In the genomic region with DNA sequence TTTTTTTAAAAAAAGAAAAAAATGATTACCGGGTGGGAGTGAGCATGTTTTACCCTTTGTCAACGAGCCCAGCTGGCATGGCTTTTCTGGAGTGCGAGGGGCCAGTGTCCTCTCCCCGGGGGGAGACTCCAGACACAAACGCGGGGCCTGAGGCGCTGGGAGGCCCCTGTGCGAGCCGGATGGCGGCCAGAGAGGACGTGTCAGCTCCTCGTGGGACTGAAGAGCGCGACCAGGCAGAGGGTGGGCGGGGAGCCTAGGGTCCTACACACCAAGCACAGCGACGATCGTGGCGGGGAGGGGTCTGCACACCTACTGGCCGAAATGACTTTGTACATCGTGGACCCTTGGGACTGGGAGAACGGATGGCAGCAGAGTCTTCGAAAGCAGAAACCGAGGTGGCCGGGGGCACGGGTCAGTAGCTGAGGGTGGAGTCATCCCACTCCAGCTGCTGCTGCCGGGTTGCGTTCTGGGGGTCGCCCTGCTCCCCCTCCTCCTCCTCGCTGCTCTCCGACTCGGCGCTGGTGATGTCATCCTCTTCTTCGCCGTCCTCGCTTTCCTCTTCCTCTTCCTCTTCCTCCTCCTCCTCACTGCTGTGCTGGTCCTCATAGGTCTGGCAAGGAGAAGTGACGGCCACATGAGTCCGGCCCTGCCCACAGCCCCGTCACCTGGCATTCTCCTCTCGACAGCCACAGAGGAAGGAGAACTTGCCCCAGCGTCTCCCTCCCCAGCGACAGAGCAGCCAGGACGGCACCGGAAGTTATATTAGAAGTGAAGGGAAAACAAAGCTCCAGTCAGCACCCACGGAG, we compare ENCODE assay signal across 12 cellular contexts.
DNase-seq lines count a peak whose midpoint lies in the region; ATAC-seq, FAIRE-seq and TF ChIP-seq lines count a peak whose summit lies in the region.
"Had no signal": no experiment of that assay in that cellular context is flagged by ENCODE, and none has a peak within 500 bp of the region (broad histone marks: within the 10 kb centered on the region; RNA-seq: fewer than 3 reads in every experiment).

No MANE protein-coding gene starts in this region.

- TF ChIP-seq RAD21 in IMR-90 (IDR thresholded peaks at IDR 0.05; ENCODE audit: low read length), result no peak

- H4K5ac ChIP-seq in IMR-90 (ENCODE audit: low read depth, low read length), result no peak overlapping the region

- no peak overlapping the region for H2BK20ac ChIP-seq in IMR-90 (ENCODE audit: low read depth, low read length)

- no peak overlapping the region for H3K56ac ChIP-seq in IMR-90 (ENCODE audit: extremely low read depth, insufficient read depth, low read length)

- H3K14ac ChIP-seq in IMR-90 (replicated peaks; ENCODE audit: low read depth, low read length), result no peak overlapping the region

- peak overlapping the region; percentile 12 for H3K27ac Mint-ChIP-seq in astrocyte (ENCODE audit: unreplicated experiment)
- H3K27ac Mint-ChIP-seq in GM23338, result no peak overlapping the region

- H3K4me1 ChIP-seq in BLaER1 (peaks cover 98% of the 10 kb centered on the region), IMR-90 (ENCODE audit: control insufficient read depth, insufficient read depth, low read length) (no peaks in the 10 kb centered on the region), astrocyte (ENCODE audit: insufficient read depth, low read length) (no peaks in the 10 kb centered on the region), mucosa of descending colon (ENCODE audit: low read depth) (no peaks in the 10 kb centered on the region), GM23338 (ENCODE audit: insufficient read depth) (no peaks in the 10 kb centered on the region)
- H3K4me1 ChIP-seq: prostate gland had no signal

- no peak overlapping the region for H3K4me3 Mint-ChIP-seq in astrocyte (ENCODE audit: unreplicated experiment)
- H3K4me3 Mint-ChIP-seq in GM23338, result no peak overlapping the region

- TF ChIP-seq CTCF in IMR-90 (conservative IDR thresholded peaks at IDR 0.05; ENCODE audit: low read depth, low read length), result no peak
- TF ChIP-seq CTCF in astrocyte (IDR thresholded peaks at IDR 0.05; ENCODE audit: insufficient read depth, low read depth, low read length), result no peak
- no peak for TF ChIP-seq CTCF in mucosa of descending colon (IDR thresholded peaks at IDR 0.05)
- no peak for TF ChIP-seq CTCF in GM23338 (conservative IDR thresholded peaks at IDR 0.05; ENCODE audit: low read depth in 2 of 2)

- dilution Hi-C loops in IMR-90 (cut with HindIII; ENCODE audit: low sequenced_read_pairs, unreplicated experiment), result no loop called here

- peaks cover 5% of the 10 kb centered on the region; the same call in 1 of the 2 replicates for H3F3A ChIP-seq in GM23338 (replicated peaks; ENCODE audit: low read depth)

- WGBS in IMR-90 (ENCODE audit: extremely low coverage in 2 of 2, insufficient read length in 1 of 2), 2 experiments, result 91% methylated on average over 27 of the region's 45 CpGs; no CpG with 5 or more reads in 1 of the 2 experiments

- H3K9me3 Mint-ChIP-seq in astrocyte (ENCODE audit: unreplicated experiment) (no peaks in the 10 kb centered on the region), GM23338 (peaks cover 6% of the 10 kb centered on the region; the same call in 1 of the 3 replicates)

- no peak overlapping the region for H2AK5ac ChIP-seq in IMR-90 (ENCODE audit: low read depth, low read length)

- ATAC-seq in IMR-90 (ENCODE audit: low read depth) (no peak), mucosa of descending colon (peak; percentile 46), GM23338 (no peak), GM18505 (IDR thresholded peaks at IDR 0.05; ENCODE audit: unreplicated experiment) (no peak), HG02763 (IDR thresholded peaks at IDR 0.05; ENCODE audit: unreplicated experiment) (no peak), HG03460 (IDR thresholded peaks at IDR 0.05; ENCODE audit: unreplicated experiment) (no peak)

- H4K91ac ChIP-seq in IMR-90 (ENCODE audit: insufficient read depth, low read depth, low read length), result no peak overlapping the region

- H3K36me3 ChIP-seq in BLaER1 (peaks cover 98% of the 10 kb centered on the region), IMR-90 (ENCODE audit: control insufficient read depth, insufficient read depth, low read length) (peaks cover 73% of the 10 kb centered on the region), astrocyte (ENCODE audit: insufficient read depth, low read length) (peaks cover 30% of the 10 kb centered on the region), mucosa of descending colon (ENCODE audit: low read depth) (peaks cover 44% of the 10 kb centered on the region), GM23338 (ENCODE audit: insufficient read depth) (peaks cover 32% of the 10 kb centered on the region)

- H3K9ac ChIP-seq in BLaER1 (no peak overlapping the region), IMR-90 (ENCODE audit: low read depth, low read length) (no peak overlapping the region), astrocyte (ENCODE audit: low read length) (no peak overlapping the region)

- DNase-seq in IMR-90 (no peak), astrocyte (ENCODE audit: low read depth) (no peak), mucosa of descending colon (peak in 1 of 3 donors; percentile 74), GM23338 (ENCODE audit: low spot score) (no peak)
- DNase-seq: COR-L47, NCI-H146 had no signal

- H4K20me1 ChIP-seq in BLaER1 (peaks cover 80% of the 10 kb centered on the region), IMR-90 (ENCODE audit: insufficient read depth, low read length) (peaks cover 4% of the 10 kb centered on the region; the same call in 1 of the 2 replicates), astrocyte (ENCODE audit: insufficient read depth, low read length) (peaks cover 10% of the 10 kb centered on the region), GM23338 (replicated peaks; ENCODE audit: insufficient read depth) (no peaks in the 10 kb centered on the region; the same call in 1 of the 2 replicates)

- H3K79me2 ChIP-seq in astrocyte (ENCODE audit: insufficient read depth, low read length) (no peaks in the 10 kb centered on the region), GM23338 (replicated peaks; ENCODE audit: insufficient read depth) (no peaks in the 10 kb centered on the region)

- in situ Hi-C loops in IMR-90 (cut with MboI; ENCODE audit: low sequenced_read_pairs), result no loop called here

- no peaks in the 10 kb centered on the region for H3K79me1 ChIP-seq in IMR-90 (ENCODE audit: low read depth in 1 of 2, low read length in 2 of 2)

- TF ChIP-seq POLR2A in IMR-90 (IDR thresholded peaks at IDR 0.05; ENCODE audit: low read depth, low read length) (no peak), GM18505 (IDR thresholded peaks at IDR 0.05; ENCODE audit: borderline replicate concordance, extremely low read depth, insufficient read depth, insufficient read length) (no peak)

- intact Hi-C loops in IMR-90 (cut with micrococcal nuclease), result no loop called here
- intact Hi-C loops in mucosa of descending colon (cut with DNase I, micrococcal nuclease), result no loop called here

- no peaks in the 10 kb centered on the region for H3K9me1 ChIP-seq in IMR-90 (ENCODE audit: insufficient read depth, low read length)

- H3K4me1 Mint-ChIP-seq in astrocyte (ENCODE audit: low read depth, unreplicated experiment) (peaks cover 6% of the 10 kb centered on the region), GM23338 (no peaks in the 10 kb centered on the region; the same call in 2 of the 3 replicates)

- no peak overlapping the region for H2BK15ac ChIP-seq in IMR-90 (ENCODE audit: low read depth, low read length)

- POLR2A ChIA-PET in IMR-90 (lab: Charles Lee; ENCODE audit: unreplicated experiment), result no interaction called here

- H3K27ac ChIP-seq in BLaER1 (peak overlapping the region; percentile 33), IMR-90 (ENCODE audit: insufficient read depth, low read length) (no peak overlapping the region), astrocyte (ENCODE audit: low read depth, low read length) (no peak overlapping the region), GM23338 (ENCODE audit: low read depth) (no peak overlapping the region)
- H3K27ac ChIP-seq: prostate gland had no signal

- H2BK120ac ChIP-seq in IMR-90 (ENCODE audit: low read depth, low read length), result no peak overlapping the region

- H3K4me2 ChIP-seq in BLaER1, result peak overlapping the region; percentile 87
- H3K4me2 ChIP-seq in IMR-90 (ENCODE audit: low read depth, low read length), result no peak overlapping the region
- no peak overlapping the region for H3K4me2 ChIP-seq in astrocyte (ENCODE audit: low read length)
- no peak overlapping the region for H3K4me2 ChIP-seq in GM23338

- CTCF ChIA-PET in IMR-90 (lab: Yijun Ruan, JAX), result no interaction called here

- no peak overlapping the region for H3K4ac ChIP-seq in IMR-90 (ENCODE audit: low read depth, low read length)

- no peak overlapping the region for H3K23ac ChIP-seq in IMR-90 (ENCODE audit: low read depth, low read length)

- H2AFZ ChIP-seq in IMR-90 (replicated peaks; ENCODE audit: low read length, poor library complexity), result no peak overlapping the region
- no peak overlapping the region for H2AFZ ChIP-seq in astrocyte (ENCODE audit: low read depth, low read length)
- H2AFZ ChIP-seq in GM23338, result no peak overlapping the region

- BruUV-seq in IMR-90 (replicated peaks; lab: Mats Ljungman, UMichigan), result TSS peak; percentile 83

- no peaks in the 10 kb centered on the region for H3K9me2 ChIP-seq in GM23338 (ENCODE audit: insufficient read depth)

- H3K4me3 ChIP-seq in BLaER1 (no peak overlapping the region), IMR-90 (ENCODE audit: insufficient read depth, low read depth, low read length) (no peak overlapping the region), astrocyte (ENCODE audit: insufficient read depth, low read depth, low read length) (no peak overlapping the region), mucosa of descending colon (no peak overlapping the region), GM23338 (no peak overlapping the region)
- H3K4me3 ChIP-seq: prostate gland had no signal

- no peak overlapping the region for H2AK9ac ChIP-seq in IMR-90 (replicated peaks; ENCODE audit: low read depth, low read length, poor library complexity)

- H3K27me3 ChIP-seq in BLaER1, result no peaks in the 10 kb centered on the region
- no peaks in the 10 kb centered on the region for H3K27me3 ChIP-seq in IMR-90 (ENCODE audit: control insufficient read depth, insufficient read depth, low read length)
- no peaks in the 10 kb centered on the region for H3K27me3 ChIP-seq in astrocyte (ENCODE audit: insufficient read depth, low read length)
- no peaks in the 10 kb centered on the region for H3K27me3 ChIP-seq in GM23338 (ENCODE audit: insufficient read depth)

- peaks cover 50% of the 10 kb centered on the region for H3K36me3 Mint-ChIP-seq in astrocyte (ENCODE audit: low read depth, unreplicated experiment)
- peaks cover 73% of the 10 kb centered on the region for H3K36me3 Mint-ChIP-seq in GM23338 (ENCODE audit: low read depth)

- H3K9me3 ChIP-seq in BLaER1 (0 out of 2 replicates have a peak, but pooled peaks cover 8% of the 10 kb centered on the region), IMR-90 (ENCODE audit: control insufficient read depth, insufficient read depth, low read length) (no peaks in the 10 kb centered on the region), astrocyte (ENCODE audit: insufficient read depth, low read depth, low read length) (no peaks in the 10 kb centered on the region), mucosa of descending colon (no peaks in the 10 kb centered on the region)
- H3K9me3 ChIP-seq: prostate gland had no signal

- H3K18ac ChIP-seq in IMR-90 (ENCODE audit: low read depth, low read length), result no peak overlapping the region

- no peak overlapping the region for H2BK5ac ChIP-seq in IMR-90 (ENCODE audit: low read depth, low read length, poor library complexity, severe bottlenecking)

- FAIRE-seq in astrocyte (lab: Jason Lieb, UNC), result no peak
- FAIRE-seq: GM18507 had no signal

- H4K8ac ChIP-seq in IMR-90 (ENCODE audit: low read depth in 2 of 2, low read length in 2 of 2), result no peak overlapping the region

- H3K27me3 Mint-ChIP-seq in astrocyte (ENCODE audit: low read depth, unreplicated experiment) (no peaks in the 10 kb centered on the region), GM23338 (ENCODE audit: insufficient read depth, low read depth, poor library complexity) (peaks cover 23% of the 10 kb centered on the region)
